Comparison of ENCODE assay signal across 21 cellular contexts in genomic region chr7:120218702-120219101, GRCh38. TPM values are rescaled to one million over a fixed set of nuclear protein-coding genes. Genes with fewer than 3 reads are reported as not detected.
"Had no signal": no experiment of that assay in that cellular context is flagged by ENCODE, and none has a peak within 500 bp of the region (broad histone marks: within the 10 kb centered on the region; RNA-seq: fewer than 3 reads in every experiment).

No MANE protein-coding gene starts in this region.

- H3K36me3 ChIP-seq: cardiac muscle cell, heart left ventricle, left lung, prostate gland, right lobe of liver, upper lobe of right lung had no signal

- H3K27me3 ChIP-seq: cardiac muscle cell, heart left ventricle, left lung, right lobe of liver, upper lobe of right lung had no signal

- H3K4me3 Mint-ChIP-seq: activated CD8-positive, alpha-beta memory T cell treated with anti-CD3 and anti-CD28 coated beads, Interleukin-2, amount 10 ng/mL, durations not matched to agents 7 days and 5 days; activated naive CD8-positive, alpha-beta T cell treated with anti-CD3 and anti-CD28 coated beads for 36 hours; activated T-cell treated with anti-CD3 and anti-CD28 coated beads, Interleukin-2, amount 50 U/mL, for 24 hours; nephron had no signal

- H3K9me3 Mint-ChIP-seq: activated naive CD8-positive, alpha-beta T cell treated with anti-CD3 and anti-CD28 coated beads for 36 hours; nephron had no signal

- H3K4me3 ChIP-seq: cardiac muscle cell, heart left ventricle, left lung, prostate gland, right lobe of liver, upper lobe of right lung had no signal

- H3K27me3 Mint-ChIP-seq: activated CD8-positive, alpha-beta memory T cell treated with anti-CD3 and anti-CD28 coated beads, Interleukin-2, amount 10 ng/mL, durations not matched to agents 7 days and 5 days; activated naive CD8-positive, alpha-beta T cell treated with anti-CD3 and anti-CD28 coated beads for 36 hours; activated T-cell treated with anti-CD3 and anti-CD28 coated beads, Interleukin-2, amount 50 U/mL, for 24 hours had no signal

- H3K27ac Mint-ChIP-seq: activated CD8-positive, alpha-beta memory T cell treated with anti-CD3 and anti-CD28 coated beads, Interleukin-2, amount 10 ng/mL, durations not matched to agents 7 days and 5 days; activated naive CD8-positive, alpha-beta T cell treated with anti-CD3 and anti-CD28 coated beads for 36 hours; activated T-cell treated with anti-CD3 and anti-CD28 coated beads, Interleukin-2, amount 50 U/mL, for 24 hours; nephron had no signal

- H3K4me1 Mint-ChIP-seq: activated CD8-positive, alpha-beta memory T cell treated with anti-CD3 and anti-CD28 coated beads, Interleukin-2, amount 10 ng/mL, durations not matched to agents 7 days and 5 days; activated naive CD8-positive, alpha-beta T cell treated with anti-CD3 and anti-CD28 coated beads for 36 hours had no signal

- ATAC-seq: activated CD8-positive, alpha-beta memory T cell treated with anti-CD3 and anti-CD28 coated beads, Interleukin-2, amount 10 ng/mL, durations not matched to agents 7 days and 5 days; heart left ventricle; left lung; stimulated activated naive CD8-positive, alpha-beta T cell treated with anti-CD3 and anti-CD28 coated beads, Interleukin-15, Interleukin-2, amounts not matched to agents 100 U/mL and 50 U/mL, for 24 hours; upper lobe of right lung had no signal

- DNase-seq: activated CD4-positive, alpha-beta T cell treated with anti-CD3 and anti-CD28 coated beads, Interleukin-2, amount 50 U/mL, for 48 hours; activated CD4-positive, CD25-positive, alpha-beta regulatory T cell treated with anti-CD3 and anti-CD28 coated beads, Interleukin-2, amount 50 U/mL, for 72 hours; activated CD8-positive, alpha-beta memory T cell treated with anti-CD3 and anti-CD28 coated beads, Interleukin-2, amount 10 ng/mL, durations not matched to agents 7 days and 5 days; activated gamma-delta T cell; activated naive CD8-positive, alpha-beta T cell treated with anti-CD3 and anti-CD28 coated beads for 36 hours; activated T-cell treated with anti-CD3 and anti-CD28 coated beads, Interleukin-2, amount 50 U/mL, for 24 hours; aorta; foreskin melanocyte; heart left ventricle; islet precursor cell; left lung; occipital lobe; right lobe of liver; stimulated activated CD4-positive, alpha-beta T cell treated with anti-CD3 and anti-CD28 coated beads, Interleukin-4, amount 100 ng/mL, for 1 hour; stimulated activated CD8-positive, alpha-beta memory T cell treated with anti-CD3 and anti-CD28 coated beads, Interleukin-4, amount 100 ng/mL, for 48 hours; stimulated activated naive CD8-positive, alpha-beta T cell treated with anti-CD3 and anti-CD28 coated beads, Interleukin-15, Interleukin-2, amounts not matched to agents 100 U/mL and 50 U/mL, for 24 hours; T-helper 9 cell; upper lobe of right lung had no signal

- H3K4me1 ChIP-seq: heart left ventricle, left lung, prostate gland, right lobe of liver, upper lobe of right lung had no signal

- H3K27ac ChIP-seq: cardiac muscle cell, heart left ventricle, left lung, prostate gland, right lobe of liver, upper lobe of right lung had no signal

- H3K36me3 Mint-ChIP-seq: activated CD8-positive, alpha-beta memory T cell treated with anti-CD3 and anti-CD28 coated beads, Interleukin-2, amount 10 ng/mL, durations not matched to agents 7 days and 5 days; activated naive CD8-positive, alpha-beta T cell treated with anti-CD3 and anti-CD28 coated beads for 36 hours had no signal

- H3K9me3 ChIP-seq: heart left ventricle, left lung, prostate gland, right lobe of liver, upper lobe of right lung had no signal

RNA-seq across cellular contexts. Expression of gene KCND2, which starts 54.3 kb away (rescaled TPM):
- total RNA-seq: activated CD8-positive, alpha-beta memory T cell treated with anti-CD3 and anti-CD28 coated beads, Interleukin-2, amount 10 ng/mL, durations not matched to agents 7 days and 5 days; activated naive CD8-positive, alpha-beta T cell treated with anti-CD3 and anti-CD28 coated beads for 36 hours had no signal
- polyA plus RNA-seq: aorta, heart left ventricle had no signal
